ENCODE assay signal across 7 cellular contexts in the genomic region with DNA sequence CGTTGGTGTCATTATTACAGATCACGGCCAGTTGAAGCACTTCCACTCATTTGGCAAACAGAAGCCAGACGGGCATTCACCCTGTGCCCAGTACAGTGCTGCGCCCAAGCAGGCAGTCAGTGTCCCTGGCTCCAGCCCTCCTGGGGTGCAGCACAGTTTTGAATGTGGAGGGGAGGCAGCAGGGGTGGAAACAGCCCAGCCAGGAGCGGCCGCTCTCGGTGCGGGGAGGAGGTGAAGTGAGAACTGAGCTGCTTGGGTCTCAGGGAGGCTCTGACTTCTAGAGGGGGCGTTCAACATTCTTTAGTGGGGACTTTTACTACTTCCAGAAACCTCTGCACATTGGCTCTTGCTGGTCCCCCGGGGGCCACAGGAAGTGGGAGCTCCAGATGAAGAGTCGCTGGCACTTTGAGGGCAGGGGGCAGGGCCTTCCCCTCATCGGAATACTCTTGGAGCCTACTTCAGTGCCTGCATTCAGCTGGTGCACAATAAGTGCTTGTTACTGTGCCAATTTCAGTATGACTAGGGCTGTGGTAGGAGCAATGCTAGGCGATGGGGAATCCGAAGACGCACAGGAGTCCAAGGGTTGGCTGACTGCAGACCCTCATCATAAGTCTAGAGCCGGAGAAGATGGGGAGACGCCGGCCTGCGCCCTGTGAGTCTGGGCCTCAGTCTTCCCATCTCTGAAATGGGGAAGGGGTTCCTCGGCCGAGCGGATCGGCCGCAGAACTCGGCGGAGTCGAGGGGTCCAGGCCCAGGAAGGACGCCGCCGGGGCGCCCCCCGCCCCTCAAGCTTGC. TPM values are rescaled to one million over a fixed set of nuclear protein-coding genes. Genes with fewer than 3 reads are reported as not detected.
DNase-seq lines count a peak whose midpoint lies in the region; ATAC-seq and TF ChIP-seq lines count a peak whose summit lies in the region.

No MANE protein-coding gene starts in this region.

- H4K20me1 ChIP-seq in GM23338 (replicated peaks; ENCODE audit: insufficient read depth): no peaks in the 10 kb centered on the region

- H3K4me3 Mint-ChIP-seq in GM23338: peak overlapping the region; percentile 85
- H3K4me3 Mint-ChIP-seq in T-helper 17 cell: peak overlapping the region; percentile 95
- H3K4me3 Mint-ChIP-seq in glutamatergic neuron (ENCODE audit: unreplicated experiment): peak overlapping the region; percentile 89

- H3K36me3 ChIP-seq in GM23338 (ENCODE audit: insufficient read depth): no peaks in the 10 kb centered on the region

- H3K27me3 Mint-ChIP-seq in GM23338 (ENCODE audit: insufficient read depth, low read depth, poor library complexity) (peaks cover 30% of the 10 kb centered on the region), T-helper 17 cell (no peaks in the 10 kb centered on the region), glutamatergic neuron (ENCODE audit: unreplicated experiment) (peaks cover 7% of the 10 kb centered on the region)

- TF ChIP-seq CTCF in GM23338 (conservative IDR thresholded peaks at IDR 0.05; ENCODE audit: low read depth in 2 of 2): no peak
- no peak for TF ChIP-seq CTCF in glutamatergic neuron (IDR thresholded peaks at IDR 0.05; ENCODE audit: partially characterized antibody, unreplicated experiment)

- H3K9me2 ChIP-seq in GM23338 (ENCODE audit: insufficient read depth): no peaks in the 10 kb centered on the region

- H3K4me3 ChIP-seq in GM23338: peak overlapping the region; percentile 54
- peak overlapping the region; percentile 75 for H3K4me3 ChIP-seq in skeletal muscle cell (ENCODE audit: low read depth, low read length)

- H3F3A ChIP-seq in GM23338 (replicated peaks; ENCODE audit: low read depth): peaks cover 7% of the 10 kb centered on the region; the same call in 1 of the 2 replicates

- peaks cover 29% of the 10 kb centered on the region for H3K4me1 ChIP-seq in GM23338 (ENCODE audit: insufficient read depth)

- peak overlapping the region; percentile 66 for H3K4me2 ChIP-seq in GM23338

- no peak overlapping the region for H3K27ac ChIP-seq in GM23338 (ENCODE audit: low read depth)

- ATAC-seq in GM23338 (no peak), T-helper 17 cell (no peak), GM19467 (IDR thresholded peaks at IDR 0.05; ENCODE audit: unreplicated experiment) (no peak), GM18498 (IDR thresholded peaks at IDR 0.05; ENCODE audit: unreplicated experiment) (no peak), HG03175 (IDR thresholded peaks at IDR 0.05; ENCODE audit: unreplicated experiment) (no peak)

- H3K9me3 ChIP-seq in T-helper 17 cell (ENCODE audit: control insufficient read depth, low read length, poor library complexity, severe bottlenecking): no peaks in the 10 kb centered on the region

- H3K27me3 ChIP-seq in GM23338 (ENCODE audit: insufficient read depth): no peaks in the 10 kb centered on the region

- H3K36me3 Mint-ChIP-seq in GM23338 (ENCODE audit: low read depth): no peaks in the 10 kb centered on the region; the same call in 1 of the 3 replicates
- H3K36me3 Mint-ChIP-seq in T-helper 17 cell (ENCODE audit: low read depth): peaks cover 3% of the 10 kb centered on the region
- no peaks in the 10 kb centered on the region for H3K36me3 Mint-ChIP-seq in glutamatergic neuron (ENCODE audit: unreplicated experiment)

- peaks cover 29% of the 10 kb centered on the region for H3K79me2 ChIP-seq in GM23338 (replicated peaks; ENCODE audit: insufficient read depth)

- no peak overlapping the region; the same call in 1 of the 2 replicates for H3K27ac Mint-ChIP-seq in GM23338
- peak overlapping the region; percentile 41 for H3K27ac Mint-ChIP-seq in T-helper 17 cell
- no peak overlapping the region for H3K27ac Mint-ChIP-seq in glutamatergic neuron (ENCODE audit: unreplicated experiment)

- DNase-seq in GM23338 (ENCODE audit: low spot score) (peak; percentile 50), T-helper 17 cell (no peak), glutamatergic neuron (no peak), skeletal muscle cell (ENCODE audit: low read depth) (no peak)

- H3K9me3 Mint-ChIP-seq in GM23338 (no peaks in the 10 kb centered on the region; the same call in 2 of the 3 replicates), glutamatergic neuron (ENCODE audit: unreplicated experiment) (peaks cover 15% of the 10 kb centered on the region)

- H2AFZ ChIP-seq in GM23338: no peak overlapping the region

- peaks cover 38% of the 10 kb centered on the region for H3K4me1 Mint-ChIP-seq in GM23338
- H3K4me1 Mint-ChIP-seq in T-helper 17 cell: peaks cover 29% of the 10 kb centered on the region
- H3K4me1 Mint-ChIP-seq in glutamatergic neuron (ENCODE audit: low read depth, unreplicated experiment): peaks cover 12% of the 10 kb centered on the region

TF ChIP-seq in GM23338, 12 proteins besides CTCF, POLR2A, EP300 and RAD21 (continues in another document):
- TF ChIP-seq JUNB (IDR thresholded peaks at IDR 0.05; ENCODE audit: unreplicated experiment) (no peak), CREB1 (CRISPR knock-in tag; IDR thresholded peaks at IDR 0.05; ENCODE audit: low read depth) (no peak), POLR2AphosphoS5 (IDR thresholded peaks at IDR 0.05; ENCODE audit: low read depth) (no peak), EZH2 (IDR thresholded peaks at IDR 0.05; ENCODE audit: low read depth, unreplicated experiment) (no peak), STAT1 (IDR thresholded peaks at IDR 0.05; ENCODE audit: unreplicated experiment) (no peak), ZNF114 (CRISPR knock-in tag; IDR thresholded peaks at IDR 0.05) (no peak)
- TF ChIP-seq, protein P1, sequence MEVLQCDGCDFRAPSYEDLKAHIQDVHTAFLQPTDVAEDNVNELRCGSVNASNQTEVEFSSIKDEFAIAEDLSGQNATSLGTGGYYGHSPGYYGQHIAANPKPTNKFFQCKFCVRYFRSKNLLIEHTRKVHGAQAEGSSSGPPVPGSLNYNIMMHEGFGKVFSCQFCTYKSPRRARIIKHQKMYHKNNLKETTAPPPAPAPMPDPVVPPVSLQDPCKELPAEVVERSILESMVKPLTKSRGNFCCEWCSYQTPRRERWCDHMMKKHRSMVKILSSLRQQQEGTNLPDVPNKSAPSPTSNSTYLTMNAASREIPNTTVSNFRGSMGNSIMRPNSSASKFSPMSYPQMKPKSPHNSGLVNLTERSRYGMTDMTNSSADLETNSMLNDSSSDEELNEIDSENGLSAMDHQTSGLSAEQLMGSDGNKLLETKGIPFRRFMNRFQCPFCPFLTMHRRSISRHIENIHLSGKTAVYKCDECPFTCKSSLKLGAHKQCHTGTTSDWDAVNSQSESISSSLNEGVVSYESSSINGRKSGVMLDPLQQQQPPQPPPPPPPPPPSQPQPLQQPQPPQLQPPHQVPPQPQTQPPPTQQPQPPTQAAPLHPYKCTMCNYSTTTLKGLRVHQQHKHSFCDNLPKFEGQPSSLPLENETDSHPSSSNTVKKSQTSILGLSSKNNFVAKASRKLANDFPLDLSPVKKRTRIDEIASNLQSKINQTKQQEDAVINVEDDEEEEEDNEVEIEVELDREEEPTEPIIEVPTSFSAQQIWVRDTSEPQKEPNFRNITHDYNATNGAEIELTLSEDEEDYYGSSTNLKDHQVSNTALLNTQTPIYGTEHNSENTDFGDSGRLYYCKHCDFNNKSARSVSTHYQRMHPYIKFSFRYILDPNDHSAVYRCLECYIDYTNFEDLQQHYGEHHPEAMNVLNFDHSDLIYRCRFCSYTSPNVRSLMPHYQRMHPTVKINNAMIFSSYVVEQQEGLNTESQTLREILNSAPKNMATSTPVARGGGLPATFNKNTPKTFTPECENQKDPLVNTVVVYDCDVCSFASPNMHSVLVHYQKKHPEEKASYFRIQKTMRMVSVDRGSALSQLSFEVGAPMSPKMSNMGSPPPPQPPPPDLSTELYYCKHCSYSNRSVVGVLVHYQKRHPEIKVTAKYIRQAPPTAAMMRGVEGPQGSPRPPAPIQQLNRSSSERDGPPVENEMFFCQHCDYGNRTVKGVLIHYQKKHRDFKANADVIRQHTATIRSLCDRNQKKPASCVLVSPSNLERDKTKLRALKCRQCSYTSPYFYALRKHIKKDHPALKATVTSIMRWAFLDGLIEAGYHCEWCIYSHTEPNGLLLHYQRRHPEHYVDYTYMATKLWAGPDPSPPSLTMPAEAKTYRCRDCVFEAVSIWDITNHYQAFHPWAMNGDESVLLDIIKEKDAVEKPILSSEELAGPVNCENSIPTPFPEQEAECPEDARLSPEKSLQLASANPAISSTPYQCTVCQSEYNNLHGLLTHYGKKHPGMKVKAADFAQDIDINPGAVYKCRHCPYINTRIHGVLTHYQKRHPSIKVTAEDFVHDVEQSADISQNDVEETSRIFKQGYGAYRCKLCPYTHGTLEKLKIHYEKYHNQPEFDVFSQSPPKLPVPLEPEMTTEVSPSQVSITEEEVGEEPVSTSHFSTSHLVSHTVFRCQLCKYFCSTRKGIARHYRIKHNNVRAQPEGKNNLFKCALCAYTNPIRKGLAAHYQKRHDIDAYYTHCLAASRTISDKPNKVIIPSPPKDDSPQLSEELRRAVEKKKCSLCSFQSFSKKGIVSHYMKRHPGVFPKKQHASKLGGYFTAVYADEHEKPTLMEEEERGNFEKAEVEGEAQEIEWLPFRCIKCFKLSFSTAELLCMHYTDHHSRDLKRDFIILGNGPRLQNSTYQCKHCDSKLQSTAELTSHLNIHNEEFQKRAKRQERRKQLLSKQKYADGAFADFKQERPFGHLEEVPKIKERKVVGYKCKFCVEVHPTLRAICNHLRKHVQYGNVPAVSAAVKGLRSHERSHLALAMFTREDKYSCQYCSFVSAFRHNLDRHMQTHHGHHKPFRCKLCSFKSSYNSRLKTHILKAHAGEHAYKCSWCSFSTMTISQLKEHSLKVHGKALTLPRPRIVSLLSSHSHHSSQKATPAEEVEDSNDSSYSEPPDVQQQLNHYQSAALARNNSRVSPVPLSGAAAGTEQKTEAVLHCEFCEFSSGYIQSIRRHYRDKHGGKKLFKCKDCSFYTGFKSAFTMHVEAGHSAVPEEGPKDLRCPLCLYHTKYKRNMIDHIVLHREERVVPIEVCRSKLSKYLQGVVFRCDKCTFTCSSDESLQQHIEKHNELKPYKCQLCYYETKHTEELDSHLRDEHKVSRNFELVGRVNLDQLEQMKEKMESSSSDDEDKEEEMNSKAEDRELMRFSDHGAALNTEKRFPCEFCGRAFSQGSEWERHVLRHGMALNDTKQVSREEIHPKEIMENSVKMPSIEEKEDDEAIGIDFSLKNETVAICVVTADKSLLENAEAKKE (CRISPR knock-in tag; IDR thresholded peaks at IDR 0.05): no peak

RNA-seq across cellular contexts. Expression of a gene that starts 0.5 kb away (rescaled TPM):
- total RNA-seq in GM23338 (2014; rRNA removed; shearing (Covaris generic)): 10.4 and 11.2 TPM in 2 replicates
- polyA plus RNA-seq in GM23338 (2016; fragmentation: Nextera tagmentation; extraction: Ambion mirVana): 6.5 and 8.1 TPM in 2 replicates
- 10 to 100 TPM in 1 of 2 donors, 1 to 10 TPM in 1; 7.8 to 12.7 TPM for total RNA-seq in T-helper 17 cell
- total RNA-seq in glutamatergic neuron (ENCODE audit: unreplicated experiment): 5.4 TPM
